1 cellular context compared by ENCODE assay signal in genomic region chr17:1518410-1518809, GRCh38.
TF ChIP-seq lines count a peak whose summit lies in the region.

No MANE protein-coding gene starts in this region.

TF ChIP-seq in HEK293, 187 proteins besides CTCF, POLR2A, EP300 and RAD21:
- no peak for TF ChIP-seq ZNF548 (tag by site-specific recombination; IDR thresholded peaks at IDR 0.05)
- TF ChIP-seq SCRT2 (tag by site-specific recombination; IDR thresholded peaks at IDR 0.05), result peak; percentile 95
- TF ChIP-seq SCRT1 (tag by site-specific recombination; IDR thresholded peaks at IDR 0.05; ENCODE audit: borderline replicate concordance), result peak; percentile 83
